In the genomic region with DNA sequence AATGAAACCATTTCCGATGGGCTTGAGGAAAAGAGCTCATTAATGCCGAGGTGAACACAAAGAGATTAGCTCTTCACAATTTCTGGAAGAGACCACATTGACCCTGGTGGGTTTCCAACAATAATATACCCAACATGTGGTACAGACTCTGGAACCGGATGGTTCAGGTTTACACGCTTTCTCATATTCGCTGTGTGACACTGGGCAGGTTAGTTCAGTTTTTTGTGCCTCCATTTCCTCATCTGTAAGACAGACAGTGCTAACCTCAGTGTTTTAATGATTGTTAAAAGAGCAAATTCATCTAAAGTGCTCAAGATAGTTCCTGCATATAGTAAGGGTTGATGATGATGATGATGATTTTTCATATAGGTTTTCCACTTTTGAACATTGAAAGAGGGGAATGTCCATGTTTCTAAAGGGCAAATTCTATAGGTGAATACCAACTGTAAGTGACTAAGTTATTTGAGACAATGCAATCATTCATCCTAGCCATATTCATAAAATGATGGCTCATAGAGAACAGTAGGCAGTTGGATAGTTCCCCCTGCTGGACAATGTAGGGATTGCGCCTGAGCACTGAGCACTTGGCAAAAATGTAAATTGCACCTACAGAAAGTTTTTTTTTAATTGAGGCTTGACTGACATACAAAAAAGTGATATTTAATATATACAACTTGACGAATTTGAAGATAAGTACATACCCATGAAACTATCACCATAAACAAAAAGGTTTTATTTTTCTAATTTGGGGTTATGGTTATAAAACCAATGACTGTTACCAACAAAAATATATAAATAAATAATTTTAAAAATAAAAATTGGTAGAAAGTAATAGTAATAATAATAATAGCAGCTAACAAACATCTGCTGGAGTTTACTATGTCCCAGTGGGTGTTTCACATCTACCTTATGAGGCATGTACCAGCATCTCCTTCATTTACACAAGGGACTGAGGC, we compare ENCODE assay signal across 8 cellular contexts. TPM values are rescaled to one million over a fixed set of nuclear protein-coding genes. Genes with fewer than 3 reads are reported as not detected.
DNase-seq lines count a peak whose midpoint lies in the region; ATAC-seq, FAIRE-seq and TF ChIP-seq lines count a peak whose summit lies in the region.

No MANE protein-coding gene starts in this region.

- TF ChIP-seq POLR2A in H54 (IDR thresholded peaks at IDR 0.05; ENCODE audit: low read depth, low read length): no peak

- peaks cover 26% of the 10 kb centered on the region for H3K27me3 ChIP-seq in CD4-positive, alpha-beta T cell (ENCODE audit: control insufficient read depth, insufficient read depth, low read length)
- H3K27me3 ChIP-seq in right cardiac atrium (ENCODE audit: control insufficient read depth, insufficient read depth): no peaks in the 10 kb centered on the region
- H3K27me3 ChIP-seq in small intestine (ENCODE audit: control insufficient read depth in 2 of 2, insufficient read depth in 2 of 2, low read length in 2 of 2): no peaks in the 10 kb centered on the region

- no peak overlapping the region for H3K27ac Mint-ChIP-seq in CD4-positive, alpha-beta T cell

- H3K4me3 ChIP-seq in right cardiac atrium (ENCODE audit: low read length) (no peak overlapping the region), small intestine (ENCODE audit: low read depth in 1 of 2, low read length in 2 of 2) (no peak overlapping the region)

- no peak overlapping the region for H3K27ac ChIP-seq in CD4-positive, alpha-beta T cell (ENCODE audit: low read depth, low read length)
- H3K27ac ChIP-seq in right cardiac atrium (ENCODE audit: low read length) (no peak overlapping the region), small intestine (ENCODE audit: low read depth in 1 of 2, low read length in 1 of 2) (peak overlapping the region; percentile 4 to 20)

- peak; percentile 61 for ATAC-seq in CD4-positive, alpha-beta T cell (ENCODE audit: poor library complexity)
- ATAC-seq in GM21367 (IDR thresholded peaks at IDR 0.05; ENCODE audit: unreplicated experiment) (peak; percentile 56), right cardiac atrium (no peak)

- no peaks in the 10 kb centered on the region for H3K9me3 Mint-ChIP-seq in CD4-positive, alpha-beta T cell

- H3K4me3 Mint-ChIP-seq in CD4-positive, alpha-beta T cell: peak overlapping the region; percentile 47

- intact Hi-C loops in CD4-positive, alpha-beta T cell (cut with DNase I, micrococcal nuclease): loop anchor here (1.0 to 10.0 kb wide), 5 partner anchors 108 to 1015 kb away; no protein-coding TSS in a partner anchor
- intact Hi-C loops in right cardiac atrium (cut with DNase I): loop anchor here (2.0 to 5.0 kb wide), 3 partner anchors 107 to 111 kb away; no protein-coding TSS in a partner anchor

- DNase-seq in CD4-positive, alpha-beta T cell: peak; percentile 63 to 81 (median 75)
- DNase-seq in NCI-H1417 (lab: John Stamatoyannopoulos, UW): peak; percentile 77 to 94 (median 83)
- DNase-seq in T-helper 2 cell: peak; percentile 31 to 75 (median 60)
- peak; percentile 70 for DNase-seq in amniotic epithelial cell (ENCODE audit: low read depth)
- peak; percentile 49 to 82 (median 64) for DNase-seq in right cardiac atrium
- peak; percentile 83 for DNase-seq in small intestine
- DNase-seq in H54 (ENCODE audit: insufficient read length, low spot score): no peak

- WGBS in right cardiac atrium: 27% methylated on average over 7 of the region's 7 CpGs
- WGBS in small intestine, 3 donors: 18 to 39% (median 28%) methylated on average over 7 of the region's 7 CpGs

- H3K4me1 Mint-ChIP-seq in CD4-positive, alpha-beta T cell (ENCODE audit: low read depth): peaks cover 24% of the 10 kb centered on the region

- POLR2A ChIA-PET in CD4-positive, alpha-beta T cell (lab: Charles Lee): no interaction called here

- CTCF ChIA-PET in CD4-positive, alpha-beta T cell (lab: Charles Lee): interaction anchor here (1.2 to 2.4 kb wide), 3 partner anchors 102 to 109 kb away, joined by 4 to 8 read pairs (median 4); no protein-coding TSS in a partner anchor

- peaks cover 52% of the 10 kb centered on the region for H3K27me3 Mint-ChIP-seq in CD4-positive, alpha-beta T cell

- H3K9me3 ChIP-seq in CD4-positive, alpha-beta T cell (ENCODE audit: control insufficient read depth, low read length): no peaks in the 10 kb centered on the region
- H3K9me3 ChIP-seq in right cardiac atrium (ENCODE audit: control insufficient read depth, low read length): no peaks in the 10 kb centered on the region
- H3K9me3 ChIP-seq in small intestine (ENCODE audit: control insufficient read depth, low read depth): no peaks in the 10 kb centered on the region

- H3K36me3 Mint-ChIP-seq in CD4-positive, alpha-beta T cell (ENCODE audit: low read depth): peaks cover 4% of the 10 kb centered on the region

- TF ChIP-seq CTCF in CD4-positive, alpha-beta T cell (IDR thresholded peaks at IDR 0.05): peak; percentile 92

- FAIRE-seq in small intestine (lab: Jason Lieb, UNC) (peak; percentile 36), H54 (lab: Jason Lieb, UNC) (no peak)

- no peaks in the 10 kb centered on the region for H3K4me1 ChIP-seq in right cardiac atrium (ENCODE audit: control insufficient read depth, insufficient read depth, low read length)
- peaks cover 0 to 2% of the 10 kb centered on the region in 2 donors for H3K4me1 ChIP-seq in small intestine (ENCODE audit: control insufficient read depth in 2 of 2, insufficient read depth in 1 of 2, low read depth in 1 of 2, low read length in 1 of 2)

- no peaks in the 10 kb centered on the region for H3K36me3 ChIP-seq in small intestine (ENCODE audit: control insufficient read depth in 2 of 2, insufficient read depth in 2 of 2, low read length in 2 of 2)

RNA-seq across cellular contexts. Expression of a gene that starts 2.1 kb away (rescaled TPM):
- total RNA-seq in CD4-positive, alpha-beta T cell: 1 to 10 TPM; 1.3 to 1.4 TPM
- 10 to 100 TPM; 34.6 to 44.6 (median 38.7) TPM for total RNA-seq in right cardiac atrium
- 35.9 TPM for polyA plus RNA-seq in right cardiac atrium
- polyA plus RNA-seq in small intestine: 10 to 100 TPM; 47.2 to 54.3 (median 52.6) TPM

RNA-seq across cellular contexts. Expression of a gene that starts 52.4 kb away (rescaled TPM):
- total RNA-seq in CD4-positive, alpha-beta T cell: not detected
- total RNA-seq in right cardiac atrium: 1 to 10 TPM; 1.1 to 2.0 (median 1.6) TPM
- polyA plus RNA-seq in right cardiac atrium (0.63 TPM), small intestine (1 to 10 TPM in 1 of 3 donors, under 1 TPM in 2; 0.27 to 5.4 (median 0.45) TPM)

Comparison
In these comparisons a context has a peak if more than half of its experiments do, and no peak if none do; other contexts are left out.
1. ATAC-seq: peak in CD4-positive, alpha-beta T cell (single experiment) and GM21367 (single experiment); none in right cardiac atrium (0 of 2).
2. H3K27ac ChIP-seq: peak in small intestine (2 of 2); none in CD4-positive, alpha-beta T cell (single experiment) and right cardiac atrium (single experiment).
3. RNA of a gene that starts 2.1 kb away (total RNA-seq): 34.6 to 44.6 TPM in right cardiac atrium; 1.3 to 1.4 TPM in CD4-positive, alpha-beta T cell; every median in the first group is over 10 times any median in the second.